In the genomic region with DNA sequence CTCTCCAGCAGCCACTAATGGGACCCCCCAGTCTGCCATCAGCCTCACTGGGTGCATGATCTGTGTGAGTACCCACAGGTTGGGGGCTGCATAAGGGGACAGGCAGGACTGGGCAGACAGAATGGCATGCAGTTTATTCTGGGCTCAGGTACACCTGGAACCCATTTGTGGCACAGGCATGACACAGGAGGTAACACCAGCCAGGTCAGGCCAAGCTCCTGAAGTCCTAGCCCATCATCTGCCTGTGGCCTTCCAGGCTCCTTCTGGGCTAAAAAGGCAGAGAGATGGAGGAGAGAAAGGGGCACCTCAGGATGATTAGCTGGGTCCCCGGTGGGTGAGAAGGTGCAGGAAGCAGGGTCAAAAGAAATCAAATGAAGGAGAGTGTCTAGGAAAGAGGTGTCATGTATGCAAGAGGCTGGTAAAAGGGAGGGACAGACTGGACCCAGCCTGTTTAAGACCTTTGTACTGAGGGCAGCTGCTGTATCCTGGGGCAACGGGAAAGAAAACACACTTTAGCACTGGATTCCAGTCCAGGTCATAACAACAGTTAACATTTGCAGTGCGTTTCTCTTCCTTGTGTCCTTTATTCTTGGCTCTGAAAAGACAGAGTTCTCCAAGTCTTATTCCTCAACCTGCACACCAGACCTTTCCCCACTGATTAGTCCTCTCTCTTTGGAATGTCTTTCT, we compare ENCODE assay signal across 1 cellular context.
TF ChIP-seq lines count a peak whose summit lies in the region.

No MANE protein-coding gene starts in this region.

TF ChIP-seq in GM23338, 12 proteins besides CTCF, POLR2A, EP300 and RAD21 (continued from another document):
- TF ChIP-seq, protein P1, sequence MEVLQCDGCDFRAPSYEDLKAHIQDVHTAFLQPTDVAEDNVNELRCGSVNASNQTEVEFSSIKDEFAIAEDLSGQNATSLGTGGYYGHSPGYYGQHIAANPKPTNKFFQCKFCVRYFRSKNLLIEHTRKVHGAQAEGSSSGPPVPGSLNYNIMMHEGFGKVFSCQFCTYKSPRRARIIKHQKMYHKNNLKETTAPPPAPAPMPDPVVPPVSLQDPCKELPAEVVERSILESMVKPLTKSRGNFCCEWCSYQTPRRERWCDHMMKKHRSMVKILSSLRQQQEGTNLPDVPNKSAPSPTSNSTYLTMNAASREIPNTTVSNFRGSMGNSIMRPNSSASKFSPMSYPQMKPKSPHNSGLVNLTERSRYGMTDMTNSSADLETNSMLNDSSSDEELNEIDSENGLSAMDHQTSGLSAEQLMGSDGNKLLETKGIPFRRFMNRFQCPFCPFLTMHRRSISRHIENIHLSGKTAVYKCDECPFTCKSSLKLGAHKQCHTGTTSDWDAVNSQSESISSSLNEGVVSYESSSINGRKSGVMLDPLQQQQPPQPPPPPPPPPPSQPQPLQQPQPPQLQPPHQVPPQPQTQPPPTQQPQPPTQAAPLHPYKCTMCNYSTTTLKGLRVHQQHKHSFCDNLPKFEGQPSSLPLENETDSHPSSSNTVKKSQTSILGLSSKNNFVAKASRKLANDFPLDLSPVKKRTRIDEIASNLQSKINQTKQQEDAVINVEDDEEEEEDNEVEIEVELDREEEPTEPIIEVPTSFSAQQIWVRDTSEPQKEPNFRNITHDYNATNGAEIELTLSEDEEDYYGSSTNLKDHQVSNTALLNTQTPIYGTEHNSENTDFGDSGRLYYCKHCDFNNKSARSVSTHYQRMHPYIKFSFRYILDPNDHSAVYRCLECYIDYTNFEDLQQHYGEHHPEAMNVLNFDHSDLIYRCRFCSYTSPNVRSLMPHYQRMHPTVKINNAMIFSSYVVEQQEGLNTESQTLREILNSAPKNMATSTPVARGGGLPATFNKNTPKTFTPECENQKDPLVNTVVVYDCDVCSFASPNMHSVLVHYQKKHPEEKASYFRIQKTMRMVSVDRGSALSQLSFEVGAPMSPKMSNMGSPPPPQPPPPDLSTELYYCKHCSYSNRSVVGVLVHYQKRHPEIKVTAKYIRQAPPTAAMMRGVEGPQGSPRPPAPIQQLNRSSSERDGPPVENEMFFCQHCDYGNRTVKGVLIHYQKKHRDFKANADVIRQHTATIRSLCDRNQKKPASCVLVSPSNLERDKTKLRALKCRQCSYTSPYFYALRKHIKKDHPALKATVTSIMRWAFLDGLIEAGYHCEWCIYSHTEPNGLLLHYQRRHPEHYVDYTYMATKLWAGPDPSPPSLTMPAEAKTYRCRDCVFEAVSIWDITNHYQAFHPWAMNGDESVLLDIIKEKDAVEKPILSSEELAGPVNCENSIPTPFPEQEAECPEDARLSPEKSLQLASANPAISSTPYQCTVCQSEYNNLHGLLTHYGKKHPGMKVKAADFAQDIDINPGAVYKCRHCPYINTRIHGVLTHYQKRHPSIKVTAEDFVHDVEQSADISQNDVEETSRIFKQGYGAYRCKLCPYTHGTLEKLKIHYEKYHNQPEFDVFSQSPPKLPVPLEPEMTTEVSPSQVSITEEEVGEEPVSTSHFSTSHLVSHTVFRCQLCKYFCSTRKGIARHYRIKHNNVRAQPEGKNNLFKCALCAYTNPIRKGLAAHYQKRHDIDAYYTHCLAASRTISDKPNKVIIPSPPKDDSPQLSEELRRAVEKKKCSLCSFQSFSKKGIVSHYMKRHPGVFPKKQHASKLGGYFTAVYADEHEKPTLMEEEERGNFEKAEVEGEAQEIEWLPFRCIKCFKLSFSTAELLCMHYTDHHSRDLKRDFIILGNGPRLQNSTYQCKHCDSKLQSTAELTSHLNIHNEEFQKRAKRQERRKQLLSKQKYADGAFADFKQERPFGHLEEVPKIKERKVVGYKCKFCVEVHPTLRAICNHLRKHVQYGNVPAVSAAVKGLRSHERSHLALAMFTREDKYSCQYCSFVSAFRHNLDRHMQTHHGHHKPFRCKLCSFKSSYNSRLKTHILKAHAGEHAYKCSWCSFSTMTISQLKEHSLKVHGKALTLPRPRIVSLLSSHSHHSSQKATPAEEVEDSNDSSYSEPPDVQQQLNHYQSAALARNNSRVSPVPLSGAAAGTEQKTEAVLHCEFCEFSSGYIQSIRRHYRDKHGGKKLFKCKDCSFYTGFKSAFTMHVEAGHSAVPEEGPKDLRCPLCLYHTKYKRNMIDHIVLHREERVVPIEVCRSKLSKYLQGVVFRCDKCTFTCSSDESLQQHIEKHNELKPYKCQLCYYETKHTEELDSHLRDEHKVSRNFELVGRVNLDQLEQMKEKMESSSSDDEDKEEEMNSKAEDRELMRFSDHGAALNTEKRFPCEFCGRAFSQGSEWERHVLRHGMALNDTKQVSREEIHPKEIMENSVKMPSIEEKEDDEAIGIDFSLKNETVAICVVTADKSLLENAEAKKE (CRISPR knock-in tag; IDR thresholded peaks at IDR 0.05): no peak
